In the genomic region with DNA sequence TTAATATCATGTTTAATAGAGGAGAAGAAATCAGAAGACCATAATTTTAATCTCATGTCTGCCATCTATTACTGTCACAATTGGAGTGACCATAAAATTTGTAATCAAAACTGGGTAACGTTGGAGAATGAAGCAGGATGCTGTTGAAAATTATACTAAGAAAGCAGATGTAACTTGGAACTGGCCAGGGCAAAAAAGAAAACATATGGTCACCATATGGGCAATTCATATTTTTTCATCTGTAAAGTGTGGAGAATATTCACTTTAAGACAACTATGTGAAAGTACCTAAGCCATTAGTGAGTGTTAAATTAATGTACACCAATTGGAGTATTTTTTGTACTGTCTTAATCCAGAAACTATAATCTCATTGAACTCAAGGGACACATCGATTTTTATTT, we compare ENCODE assay signal across 31 cellular contexts.
"Had no signal": no experiment of that assay in that cellular context is flagged by ENCODE, and none has a peak within 500 bp of the region (broad histone marks: within the 10 kb centered on the region; RNA-seq: fewer than 3 reads in every experiment).

No MANE protein-coding gene starts in this region.

- H3K27me3 ChIP-seq: cardiac muscle cell, SJSA1 had no signal

- H3K4me2 ChIP-seq: KMS-11 had no signal

- H3K27ac ChIP-seq: cardiac muscle cell, KMS-11, SJSA1, WERI-Rb-1 had no signal

- ATAC-seq: activated CD8-positive, alpha-beta memory T cell treated with anti-CD3 and anti-CD28 coated beads, Interleukin-2, amount 10 ng/mL, durations not matched to agents 7 days and 5 days; activated naive CD8-positive, alpha-beta T cell treated with anti-CD3 and anti-CD28 coated beads, Interleukin-2, amount 50 U/mL, for 24 hours; Panc1 had no signal

- H3K9me3 ChIP-seq: SJSA1 had no signal

- H3K4me1 ChIP-seq: SJSA1 had no signal

- DNase-seq: activated CD4-positive, alpha-beta memory T cell treated with anti-CD3 and anti-CD28 coated beads, Interleukin-2, amount 10 ng/mL, durations not matched to agents 7 days and 5 days; activated CD4-positive, alpha-beta T cell treated with anti-CD3 and anti-CD28 coated beads for 1 hour; activated CD4-positive, alpha-beta T cell treated with anti-CD3 and anti-CD28 coated beads for 48 hours; activated CD4-positive, CD25-positive, alpha-beta regulatory T cell; activated CD8-positive, alpha-beta memory T cell treated with anti-CD3 and anti-CD28 coated beads for 24 hours; activated CD8-positive, alpha-beta memory T cell treated with anti-CD3 and anti-CD28 coated beads, Interleukin-2, amount 10 ng/mL, durations not matched to agents 7 days and 5 days; activated CD8-positive, alpha-beta memory T cell treated with anti-CD3 and anti-CD28 coated beads, Interleukin-2, amount 50 U/mL, for 48 hours; activated effector memory CD4-positive, alpha-beta T cell treated with Interleukin-2 at 50 U/mL for 16 hours; activated naive CD4-positive, alpha-beta T cell treated with anti-CD3 and anti-CD28 coated beads, Interleukin-2, amount 10 ng/mL, durations not matched to agents 7 days and 5 days; activated naive CD8-positive, alpha-beta T cell treated with anti-CD3 and anti-CD28 coated beads, Interleukin-2, amount 50 U/mL, for 24 hours; activated T-cell treated with anti-CD3 and anti-CD28 coated beads, Interleukin-2, amount 50 U/mL, for 48 hours; amniotic stem cell; aorta; NCI-H1105; NCI-H1417 treated with DMSO at 0.1 percent for 48 hours; NCI-H187 treated with DMSO at 0.1 percent for 48 hours; NCI-H2081; NCI-H2171 treated with DMSO at 0.1 percent for 48 hours; NCI-H2227 treated with DMSO at 0.1 percent for 48 hours; NCI-H510A treated with DMSO at 0.1 percent for 48 hours; RPMI8226; SHP77 treated with DMSO at 0.1 percent for 48 hours; SW 1271; T-helper 1 cell; T-helper 2 cell; T-helper 9 cell; WERI-Rb-1 had no signal

- H3K36me3 ChIP-seq: cardiac muscle cell, SJSA1, WERI-Rb-1 had no signal

- H3K4me3 ChIP-seq: cardiac muscle cell, SJSA1 had no signal

- H3K9ac ChIP-seq: KMS-11 had no signal
